ENCODE assay signal across 36 cellular contexts in genomic region chrX:129480889-129481288, GRCh38. TPM values are rescaled to one million over a fixed set of nuclear protein-coding genes. Genes with fewer than 3 reads are reported as not detected.
"Had no signal": no experiment of that assay in that cellular context is flagged by ENCODE, and none has a peak within 500 bp of the region (broad histone marks: within the 10 kb centered on the region; RNA-seq: fewer than 3 reads in every experiment).

No MANE protein-coding gene starts in this region.

- H3K4me3 ChIP-seq: adrenal gland, breast epithelium, cardiac muscle cell, coronary artery, dorsolateral prefrontal cortex, esophagus muscularis mucosa, gastrocnemius medialis had no signal

- H3K4me1 ChIP-seq: breast epithelium, foreskin keratinocyte, gastrocnemius medialis had no signal

- H3K27ac ChIP-seq: adrenal gland, breast epithelium, cardiac muscle cell, coronary artery, dorsolateral prefrontal cortex, esophagus muscularis mucosa, foreskin keratinocyte, gastrocnemius medialis, WERI-Rb-1 had no signal

- ATAC-seq: activated CD4-positive, CD25-positive, alpha-beta regulatory T cell treated with anti-CD3 and anti-CD28 coated beads, Interleukin-2, amount 50 U/mL, for 24 hours; activated CD8-positive, alpha-beta memory T cell treated with anti-CD3 and anti-CD28 coated beads, Interleukin-2, amount 10 ng/mL, durations not matched to agents 7 days and 5 days; activated CD8-positive, alpha-beta T cell treated with anti-CD3 and anti-CD28 coated beads, Interleukin-2, amount 10 ng/mL, durations not matched to agents 7 days and 5 days; activated naive CD8-positive, alpha-beta T cell treated with anti-CD3 and anti-CD28 coated beads, Interleukin-2, amount 50 U/mL, for 24 hours; foreskin keratinocyte; gastrocnemius medialis; T-cell had no signal

- H3K9me3 ChIP-seq: adrenal gland, breast epithelium, esophagus muscularis mucosa, gastrocnemius medialis had no signal

- H3K36me3 ChIP-seq: adrenal gland, breast epithelium, gastrocnemius medialis, WERI-Rb-1 had no signal

- H3K27me3 ChIP-seq: adrenal gland, cardiac muscle cell, esophagus muscularis mucosa, foreskin keratinocyte, gastrocnemius medialis had no signal

- DNase-seq: activated B cell treated with CpG ODN at 0.5 μM for 24 hours; activated CD4-positive, alpha-beta T cell treated with anti-CD3 and anti-CD28 coated beads for 48 hours; activated CD4-positive, alpha-beta T cell treated with anti-CD3 and anti-CD28 coated beads, Interleukin-2, amount 50 U/mL, for 1 hour; activated CD4-positive, alpha-beta T cell treated with anti-CD3 and anti-CD28 coated beads, Interleukin-2, amount 50 U/mL, for 48 hours; activated CD8-positive, alpha-beta memory T cell treated with anti-CD3 and anti-CD28 coated beads, Interleukin-2, amount 10 ng/mL, durations not matched to agents 7 days and 5 days; activated CD8-positive, alpha-beta memory T cell treated with anti-CD3 and anti-CD28 coated beads, Interleukin-2, amount 50 U/mL, for 4 hours; activated CD8-positive, alpha-beta T cell treated with anti-CD3 and anti-CD28 coated beads, Interleukin-2, amount 10 ng/mL, durations not matched to agents 7 days and 5 days; activated effector memory CD4-positive, alpha-beta T cell treated with anti-CD3 and anti-CD28 coated beads, Interleukin-2, amount 50 U/mL, for 16 hours; activated naive CD4-positive, alpha-beta T cell treated with anti-CD3 and anti-CD28 coated beads for 36 hours; activated naive CD8-positive, alpha-beta T cell treated with anti-CD3 and anti-CD28 coated beads for 36 hours; activated naive CD8-positive, alpha-beta T cell treated with anti-CD3 and anti-CD28 coated beads, Interleukin-2, amount 50 U/mL, for 24 hours; activated T-cell treated with anti-CD3 and anti-CD28 coated beads, Interleukin-2, amount 50 U/mL, for 1 hour; activated T-cell treated with anti-CD3 and anti-CD28 coated beads, Interleukin-2, amount 50 U/mL, for 48 hours; amygdala; aorta; central memory CD4-positive, alpha-beta T cell; cerebellar nuclear complex; dorsolateral prefrontal cortex; effector memory CD4-positive, alpha-beta T cell; endodermal cell; erythroblast; foreskin keratinocyte; gastrocnemius medialis; glutamatergic neuron; SW 1271; T-cell; T-helper 9 cell; WERI-Rb-1 had no signal

RNA-seq across cellular contexts. Expression of gene SMARCA1, which starts 42.4 kb away (rescaled TPM):
- total RNA-seq: activated CD8-positive, alpha-beta memory T cell treated with anti-CD3 and anti-CD28 coated beads, Interleukin-2, amount 10 ng/mL, durations not matched to agents 7 days and 5 days; activated CD8-positive, alpha-beta T cell treated with anti-CD3 and anti-CD28 coated beads, Interleukin-2, amount 10 ng/mL, durations not matched to agents 7 days and 5 days; activated T-helper 1 cell treated with anti-CD3 and anti-CD28 coated beads, Interleukin-12 subunit alpha, Interleukin-12 subunit beta, Interleukin-2, Interleukin-4 antibody, amounts not matched to agents 30 ng/mL and 10 ng/mL and 1 ng/mL, durations not matched to agents 14 hours and 24 hours and 36 hours; T-helper 2 cell treated with Interferon-gamma antibody and Interleukin-4, amounts not matched to agents 100 ng/mL and 5 ng/mL, for 36 hours had no signal
